In the genomic region with DNA sequence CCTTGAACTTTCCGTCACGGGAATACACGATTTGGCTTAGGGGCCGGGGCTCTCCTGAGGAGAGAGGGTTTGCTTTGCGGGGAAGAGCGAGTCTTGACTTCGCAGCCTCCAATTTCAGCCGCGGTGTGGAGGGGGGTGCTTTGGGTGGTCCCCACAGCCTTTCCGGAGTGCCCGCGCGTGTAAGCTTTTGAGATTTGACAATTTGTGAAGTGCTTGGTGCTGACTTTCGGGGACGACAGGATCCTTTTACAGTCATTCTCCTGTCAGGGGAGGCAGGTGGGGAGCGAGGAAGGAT, we compare ENCODE assay signal across 8 cellular contexts. TPM values are rescaled to one million over a fixed set of nuclear protein-coding genes. Genes with fewer than 3 reads are reported as not detected.
A peak's percentile ranks its signal among the peaks of the same experiment; 100 is the strongest.
DNase-seq lines count a peak whose midpoint lies in the region; ATAC-seq and TF ChIP-seq lines count a peak whose summit lies in the region.

No MANE protein-coding gene starts in this region.

- H3K27ac ChIP-seq in SJSA1 (peak overlapping the region; percentile 93), coronary artery (peak overlapping the region; percentile 81 to 83)

- no peaks in the 10 kb centered on the region for H3K9me3 Mint-ChIP-seq in nephron

- peak overlapping the region; percentile 86 to 92 (median 90) for H3K4me3 Mint-ChIP-seq in nephron

- no peaks in the 10 kb centered on the region for H3K9me3 ChIP-seq in SJSA1 (replicated peaks)

- no peaks in the 10 kb centered on the region for H3K27me3 Mint-ChIP-seq in nephron (ENCODE audit: low read depth)

- H3K27ac Mint-ChIP-seq in nephron, result peak overlapping the region; percentile 73 to 84 (median 83)

- H3K4me1 ChIP-seq in SJSA1 (replicated peaks), result 0 out of 2 replicates have a peak, but pooled peaks cover 3% of the 10 kb centered on the region

- H3K36me3 ChIP-seq in SJSA1, result no peaks in the 10 kb centered on the region

- DNase-seq in SJSA1 (ENCODE audit: low read depth in 1 of 2, low spot score in 2 of 2) (no peak), coronary artery (ENCODE audit: low spot score) (no peak), Ammon's horn (ENCODE audit: low spot score) (no peak), DMS153 treated with DMSO at 0.1 percent for 48 hours (lab: John Stamatoyannopoulos, UW; ENCODE audit: unreplicated experiment) (no peak), T1000 (lab: John Stamatoyannopoulos, UW) (no peak)

- H3K4me1 Mint-ChIP-seq in nephron, result peaks cover 24% of the 10 kb centered on the region

- H3K36me3 Mint-ChIP-seq in nephron (ENCODE audit: low read depth), result no peaks in the 10 kb centered on the region

- no peak for TF ChIP-seq CTCF in coronary artery (IDR thresholded peaks at IDR 0.05)
- TF ChIP-seq CTCF in nephron (IDR thresholded peaks at IDR 0.05; ENCODE audit: unreplicated experiment in 3 of 3), result no peak

- H3K27me3 ChIP-seq in SJSA1 (replicated peaks), result no peaks in the 10 kb centered on the region

- H3K4me3 ChIP-seq in SJSA1, result peak overlapping the region; percentile 75
- peak overlapping the region; percentile 71 for H3K4me3 ChIP-seq in coronary artery

- ATAC-seq in GM21619 (IDR thresholded peaks at IDR 0.05; ENCODE audit: unreplicated experiment) (peak; percentile 10), HG02588 (IDR thresholded peaks at IDR 0.05; ENCODE audit: unreplicated experiment) (no peak)

RNA-seq across cellular contexts. Expression of a gene that starts 0.4 kb away (rescaled TPM):
- total RNA-seq in SJSA1 (2014; rRNA removed; shearing (Covaris generic)), result 20.7 and 30.5 TPM in 2 replicates
